ENCODE assay signal across 1 cellular context in genomic region chr7:148702876-148703670, GRCh38.
A peak's percentile ranks its signal among the peaks of the same experiment; 100 is the strongest.
TF ChIP-seq lines count a peak whose summit lies in the region.

No MANE protein-coding gene starts in this region.

TF ChIP-seq in HEK293, 187 proteins besides CTCF, POLR2A, EP300 and RAD21 (continued from another document):
- TF ChIP-seq PRDM6 (tag by site-specific recombination; IDR thresholded peaks at IDR 0.05) (peak; percentile 48; the same call in 1 of the 2 replicates), ZNF26 (tag by site-specific recombination; IDR thresholded peaks at IDR 0.05) (no peak), ZNF558 (tag by site-specific recombination; IDR thresholded peaks at IDR 0.05) (no peak)
